In the genomic region with DNA sequence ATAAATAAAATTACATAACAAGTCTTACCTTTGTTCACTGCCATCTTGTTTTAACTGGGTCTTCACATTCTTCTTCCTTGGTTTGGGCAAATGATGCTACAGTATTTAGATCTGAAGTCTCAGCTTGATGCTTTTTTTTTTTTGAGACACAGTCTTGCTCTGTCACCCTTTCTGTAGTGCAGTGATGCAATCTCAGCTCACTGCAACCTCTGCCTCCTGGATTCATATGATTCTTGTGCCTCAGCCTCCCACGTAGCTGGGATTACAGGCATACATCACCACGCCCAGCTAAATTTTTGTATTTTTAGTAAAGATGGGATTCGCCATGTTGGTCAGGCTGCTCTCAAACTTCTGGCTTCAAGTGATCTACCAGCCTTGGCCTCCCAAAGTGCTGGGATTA, we compare ENCODE assay signal across 18 cellular contexts. TPM values are rescaled to one million over a fixed set of nuclear protein-coding genes. Genes with fewer than 3 reads are reported as not detected.
A peak's percentile ranks its signal among the peaks of the same experiment; 100 is the strongest.
DNase-seq lines count a peak whose midpoint lies in the region; ATAC-seq, FAIRE-seq and TF ChIP-seq lines count a peak whose summit lies in the region.
"Had no signal": no experiment of that assay in that cellular context is flagged by ENCODE, and none has a peak within 500 bp of the region (broad histone marks: within the 10 kb centered on the region; RNA-seq: fewer than 3 reads in every experiment).

No MANE protein-coding gene starts in this region.

- intact Hi-C loops in dendritic cell treated with granulocyte-macrophage colony-stimulating factor and Interleukin-4, amounts not matched to agents 40 ng/mL and 50 ng/mL, for 4 days (cut with micrococcal nuclease): no loop called here
- intact Hi-C loops in HepG2 (cut with micrococcal nuclease; ENCODE audit: unreplicated experiment) (no loop called here), heart left ventricle (cut with DNase I) (no loop called here)

- TF ChIP-seq RAD21 in HepG2 (CRISPR knock-in tag; IDR thresholded peaks at IDR 0.05): no peak

- H3K9me3 ChIP-seq in HepG2 (ENCODE audit: low read length) (no peaks in the 10 kb centered on the region), heart left ventricle (no peaks in the 10 kb centered on the region), HAP-1 (no peaks in the 10 kb centered on the region)
- H3K9me3 ChIP-seq: BE2C had no signal

- peak overlapping the region; percentile 59 for H3K27ac Mint-ChIP-seq in dendritic cell treated with granulocyte-macrophage colony-stimulating factor and Interleukin-4, amounts not matched to agents 40 ng/mL and 50 ng/mL, for 4 days

- peaks cover 8% of the 10 kb centered on the region for H3K36me3 Mint-ChIP-seq in dendritic cell treated with granulocyte-macrophage colony-stimulating factor and Interleukin-4, amounts not matched to agents 40 ng/mL and 50 ng/mL, for 4 days (ENCODE audit: low read depth)

- TF ChIP-seq POLR2A in NB4 (IDR thresholded peaks at IDR 0.05; ENCODE audit: extremely low read depth, insufficient read length) (no peak), HepG2 (IDR thresholded peaks at IDR 0.05; ENCODE audit: insufficient read depth in 1 of 2, low read depth in 2 of 2, low read length in 2 of 2) (no peak), heart left ventricle (IDR thresholded peaks at IDR 0.05) (no peak)

- H2AFZ ChIP-seq in HepG2 (ENCODE audit: low read length): no peak overlapping the region

- no peak overlapping the region for H3K4me3 ChIP-seq in NB4 (ENCODE audit: low read depth, low read length)
- no peak overlapping the region for H3K4me3 ChIP-seq in HepG2 (replicated peaks in 1 of 3; ENCODE audit: insufficient read depth in 1 of 3, low read depth in 2 of 3, low read length in 3 of 3)
- no peak overlapping the region for H3K4me3 ChIP-seq in heart left ventricle
- H3K4me3 ChIP-seq in HAP-1: no peak overlapping the region

- POLR2A ChIA-PET in HepG2 (lab: Yijun Ruan, JAX): interaction anchor here (1.2 kb wide), 1 partner anchor 53 kb away, joined by 4 read pairs; a partner anchor contains a TSS

- H3K36me3 ChIP-seq in HepG2 (replicated peaks in 1 of 2; ENCODE audit: control insufficient read depth in 1 of 2, insufficient read depth in 2 of 2, low read length in 2 of 2) (no peaks in the 10 kb centered on the region), heart left ventricle (no peaks in the 10 kb centered on the region), HAP-1 (replicated peaks) (no peaks in the 10 kb centered on the region)
- H3K36me3 ChIP-seq: BE2C had no signal

- no peak overlapping the region for H3K4me2 ChIP-seq in HepG2 (ENCODE audit: low read depth, low read length)
- H3K4me2 ChIP-seq: KMS-11 had no signal

- H3K4me1 Mint-ChIP-seq in dendritic cell treated with granulocyte-macrophage colony-stimulating factor and Interleukin-4, amounts not matched to agents 40 ng/mL and 50 ng/mL, for 4 days (ENCODE audit: low read depth): peaks cover 14% of the 10 kb centered on the region
- H3K4me1 Mint-ChIP-seq: CD8-positive, alpha-beta memory T cell had no signal

- H3K27ac ChIP-seq in HepG2 (ENCODE audit: extremely low read length, insufficient read depth, low read length): no peak overlapping the region
- no peak overlapping the region for H3K27ac ChIP-seq in heart left ventricle
- H3K27ac ChIP-seq: HL-60, KMS-11, RWPE1 had no signal

- H3K4me1 ChIP-seq in HepG2 (ENCODE audit: insufficient read depth, low read length) (no peaks in the 10 kb centered on the region), heart left ventricle (no peaks in the 10 kb centered on the region), HAP-1 (no peaks in the 10 kb centered on the region)
- H3K4me1 ChIP-seq: BE2C had no signal

- TF ChIP-seq EP300 in HepG2 (IDR thresholded peaks at IDR 0.05; ENCODE audit: low read depth in 2 of 2, low read length in 2 of 2): no peak
- no peak for TF ChIP-seq EP300 in HepG2 (CRISPR knock-in tag; IDR thresholded peaks at IDR 0.05; ENCODE audit: borderline replicate concordance)

- in situ Hi-C loops in HepG2 (cut with HindIII; ENCODE audit: extremely low pct_ligation_motif_present, low pct_unique_long_range_greater_than_20kb) (no loop called here), HAP-1 (cut with MboI; ENCODE audit: low sequenced_read_pairs) (no loop called here)

- no peaks in the 10 kb centered on the region for H3K27me3 Mint-ChIP-seq in dendritic cell treated with granulocyte-macrophage colony-stimulating factor and Interleukin-4, amounts not matched to agents 40 ng/mL and 50 ng/mL, for 4 days

- H4K20me1 ChIP-seq in HepG2 (ENCODE audit: insufficient read depth, low read length): no peaks in the 10 kb centered on the region

- no peak overlapping the region for H3K4me3 Mint-ChIP-seq in dendritic cell treated with granulocyte-macrophage colony-stimulating factor and Interleukin-4, amounts not matched to agents 40 ng/mL and 50 ng/mL, for 4 days
- H3K4me3 Mint-ChIP-seq: CD8-positive, alpha-beta memory T cell had no signal

- no peak for FAIRE-seq in HepG2 (lab: Jason Lieb, UNC)

- no peak overlapping the region for H3K9ac ChIP-seq in HepG2 (ENCODE audit: insufficient read depth, low read depth, low read length)
- H3K9ac ChIP-seq: KMS-11 had no signal

- H3K79me2 ChIP-seq in HepG2 (ENCODE audit: insufficient read depth, low read length): no peaks in the 10 kb centered on the region

- peak; percentile 48 for DNase-seq in CD1c-positive myeloid dendritic cell (ENCODE audit: extremely low spot score)
- DNase-seq in NB4 (ENCODE audit: low read depth): peak; percentile 21
- no peak for DNase-seq in HepG2 (ENCODE audit: low spot score)
- DNase-seq in NCI-H510A (lab: John Stamatoyannopoulos, UW): no peak
- no peak for DNase-seq in heart left ventricle
- DNase-seq in HAP-1 (ENCODE audit: low spot score in 2 of 2): no peak
- DNase-seq: BE2C; CD8-positive, alpha-beta memory T cell; DND-41; NCI-H187 treated with DMSO at 0.1 percent for 48 hours; NCI-H2171 treated with DMSO at 0.1 percent for 48 hours; NCI-H524; OCI-M1 had no signal

- WGBS in HepG2 (ENCODE audit: low lambda C conversion rate): 13% methylated on average over 3 of the region's 3 CpGs
- 91 to 97% (median 96%) methylated on average over 3 of the region's 3 CpGs for WGBS in heart left ventricle, 4 donors

- ATAC-seq in HepG2: no peak
- ATAC-seq in GM18511 (IDR thresholded peaks at IDR 0.05; ENCODE audit: unreplicated experiment): no peak
- ATAC-seq in heart left ventricle: no peak

- no peaks in the 10 kb centered on the region for H3K9me3 Mint-ChIP-seq in dendritic cell treated with granulocyte-macrophage colony-stimulating factor and Interleukin-4, amounts not matched to agents 40 ng/mL and 50 ng/mL, for 4 days

- CTCF ChIA-PET in HepG2 (lab: Yijun Ruan, JAX; ENCODE audit: low intra/inter-chr PET ratio, low total read pairs): no interaction called here

- no peak for TF ChIP-seq CTCF in NB4 (IDR thresholded peaks at IDR 0.05; ENCODE audit: low read depth, low read length)
- TF ChIP-seq CTCF in HepG2 (CRISPR knock-in tag; IDR thresholded peaks at IDR 0.05): no peak
- TF ChIP-seq CTCF in heart left ventricle (IDR thresholded peaks at IDR 0.05): no peak

- no TSS peak for BruUV-seq in HepG2 (replicated peaks; lab: Mats Ljungman, UMichigan)

- H3K27me3 ChIP-seq in HepG2 (ENCODE audit: control insufficient read depth in 1 of 2, insufficient read depth in 2 of 2, low read length in 2 of 2) (no peaks in the 10 kb centered on the region), heart left ventricle (no peaks in the 10 kb centered on the region), HAP-1 (ENCODE audit: low read depth) (no peaks in the 10 kb centered on the region)
- H3K27me3 ChIP-seq: BE2C had no signal

TF ChIP-seq in HepG2, 621 proteins besides CTCF, POLR2A, EP300 and RAD21 (continues in another document):
- TF ChIP-seq RBFOX2 (IDR thresholded peaks at IDR 0.05; ENCODE audit: low read depth, low read length) (no peak), ZMYM3 (CRISPR knock-in tag; IDR thresholded peaks at IDR 0.05) (no peak), ZNF672 (CRISPR knock-in tag; IDR thresholded peaks at IDR 0.05) (no peak), ZNF790 (CRISPR knock-in tag; IDR thresholded peaks at IDR 0.05; ENCODE audit: borderline replicate concordance) (no peak), AGO2 (optimal IDR thresholded peaks at IDR 0.05; ENCODE audit: low read depth, low read length) (no peak), CEBPB (IDR thresholded peaks at IDR 0.05; ENCODE audit: borderline replicate concordance, low read depth, low read length) (peak; percentile 66; the same call in 1 of the 2 replicates), NR1H2 (CRISPR knock-in tag; IDR thresholded peaks at IDR 0.05; ENCODE audit: borderline replicate concordance, low read depth) (no peak)
- TF ChIP-seq, protein P1, sequence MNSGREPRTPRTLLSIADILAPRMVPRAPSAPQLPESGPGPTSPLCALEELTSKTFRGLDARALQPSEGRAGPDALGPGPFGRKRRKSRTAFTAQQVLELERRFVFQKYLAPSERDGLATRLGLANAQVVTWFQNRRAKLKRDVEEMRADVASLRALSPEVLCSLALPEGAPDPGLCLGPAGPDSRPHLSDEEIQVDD (CRISPR knock-in tag; IDR thresholded peaks at IDR 0.05; ENCODE audit: borderline replicate concordance): no peak

RNA-seq across cellular contexts. Expression of a gene that starts 53.2 kb away (rescaled TPM):
- total RNA-seq in HepG2 (2016; rRNA removed; fragmentation: Illumina TruSeq; extraction: Trizol): 55.8 and 155 TPM in 2 replicates
- total RNA-seq in HepG2 (2016; cell fraction: cytosol; rRNA removed; fragmentation: Illumina TruSeq; extraction: Trizol; ENCODE audit: low read depth): 17.0 and 17.4 TPM in 2 replicates
- total RNA-seq in HepG2 (2016; cell fraction: insoluble cytoplasmic fraction; rRNA removed; fragmentation: Illumina TruSeq; extraction: Trizol): 56.1 and 159 TPM in 2 replicates
- 24.5 and 25.4 TPM in 2 replicates for total RNA-seq in HepG2 (2016; cell fraction: membrane; rRNA removed; fragmentation: Illumina TruSeq; extraction: Trizol)
- total RNA-seq in HepG2 (2016; cell fraction: nucleus; rRNA removed; fragmentation: Illumina TruSeq; extraction: Trizol): 512 and 527 TPM in 2 replicates
- 331 and 367 TPM in 2 replicates for polyA plus RNA-seq in HepG2 (2011; rRNA removed)
- 57.6 and 71.2 TPM in 2 replicates for polyA plus RNA-seq in HepG2 (2011; cell fraction: cytosol; rRNA removed)
- 1,062 and 1,322 TPM in 2 replicates for polyA plus RNA-seq in HepG2 (2011; cell fraction: nucleus; rRNA removed)
- 226 and 241 TPM in 2 replicates for polyA plus RNA-seq in HepG2 (2012)
- 3.7 and 4.3 TPM in 2 replicates for polyA plus RNA-seq in HepG2 (2016; cell fraction: cytosol; fragmentation: Illumina TruSeq; extraction: Trizol; ENCODE audit: low read depth)
- 67.1 and 68.7 TPM in 2 replicates for polyA plus RNA-seq in HepG2 (2016; cell fraction: insoluble cytoplasmic fraction; fragmentation: Illumina TruSeq; extraction: Trizol; ENCODE audit: low read depth)
- 13.5 TPM in 2 replicates for polyA plus RNA-seq in HepG2 (2016; cell fraction: membrane; fragmentation: Illumina TruSeq; extraction: Trizol; ENCODE audit: low read depth)
- 1,060 and 1,066 TPM in 2 replicates for polyA plus RNA-seq in HepG2 (2016; cell fraction: nucleus; fragmentation: Illumina TruSeq; extraction: Trizol; ENCODE audit: insufficient read depth, low read depth)
- polyA minus RNA-seq in HepG2 (2011; rRNA and poly(A)+ RNA removed; ENCODE audit: low replicate concordance): 260 and 404 TPM in 2 replicates
- polyA minus RNA-seq in HepG2 (2011; cell fraction: cytosol; rRNA and poly(A)+ RNA removed): 43.2 and 67.4 TPM in 2 replicates
- 961 and 1,136 TPM in 2 replicates for polyA minus RNA-seq in HepG2 (2011; cell fraction: nucleus; rRNA and poly(A)+ RNA removed)
- total RNA-seq in heart left ventricle: 100 to 1,000 TPM in 7 of 9 donors, 10 to 100 TPM in 2; 66.0 to 218 (median 128) TPM
- polyA plus RNA-seq in heart left ventricle: 100 to 1,000 TPM in 1 of 2 donors, 10 to 100 TPM in 1; 72.3 to 131 TPM

Comparison
In these comparisons a context has a peak if more than half of its experiments do, and no peak if none do; other contexts are left out.
1. DNase-seq: peak in CD1c-positive myeloid dendritic cell (single experiment) and NB4 (single experiment); none in HepG2 (single experiment), NCI-H510A (single experiment), heart left ventricle (0 of 5) and HAP-1 (0 of 2).